ENCODE assay signal across 8 cellular contexts in the genomic region with DNA sequence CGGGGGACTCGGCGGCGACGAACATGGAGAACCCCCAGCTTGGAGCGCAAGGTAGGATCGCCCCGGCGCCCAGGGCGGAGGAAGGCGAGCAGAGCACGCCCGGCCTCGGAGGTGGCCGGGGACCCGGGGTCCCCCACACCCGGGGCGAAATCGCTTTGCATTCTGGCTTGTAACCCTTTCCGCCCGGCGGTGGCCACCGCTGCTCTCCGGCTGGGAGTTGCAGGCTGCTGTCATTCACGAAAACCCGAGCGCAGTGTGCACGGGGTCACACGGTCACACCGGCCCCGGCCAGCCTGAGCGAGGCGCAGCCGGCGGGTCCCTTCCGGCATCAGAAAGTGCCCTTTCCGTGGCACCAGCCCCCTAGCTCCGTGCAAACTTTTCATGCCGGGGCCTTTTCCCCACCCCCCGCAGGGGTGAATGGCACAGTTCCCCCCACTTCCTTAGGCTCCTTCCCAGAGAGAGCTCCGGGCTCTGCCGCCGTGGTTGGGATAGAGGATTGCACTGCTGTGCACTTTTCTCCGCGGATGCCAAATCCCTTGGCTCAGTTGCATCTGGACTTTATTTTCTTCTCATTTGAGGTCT. TPM values are rescaled to one million over a fixed set of nuclear protein-coding genes. Genes with fewer than 3 reads are reported as not detected.
DNase-seq lines count a peak whose midpoint lies in the region; ATAC-seq and TF ChIP-seq lines count a peak whose summit lies in the region.

No MANE protein-coding gene starts in this region.

- H3K79me2 ChIP-seq in neural progenitor cell (ENCODE audit: low read depth) = peaks cover 44% of the 10 kb centered on the region

- peak overlapping the region; percentile 33 for H3K27ac Mint-ChIP-seq in neural progenitor cell

- peaks cover 0 to 23% (median 0%) of the 10 kb centered on the region in 11 experiments; a peak in 7 of 22 replicates for H4K20me1 ChIP-seq in BLaER1 treated with 17β-estradiol and CSF1 and Interleukin-3, amounts not matched to agents 10 nM and 100 nM
- peaks cover 29% of the 10 kb centered on the region for H4K20me1 ChIP-seq in neural progenitor cell (ENCODE audit: low read depth)

- H3K27me3 ChIP-seq in BLaER1 treated with 17β-estradiol and CSF1 and Interleukin-3, amounts not matched to agents 10 nM and 100 nM = peaks cover 45 to 61% (median 54%) of the 10 kb centered on the region in 11 experiments
- H3K27me3 ChIP-seq in HUES64 (ENCODE audit: insufficient read depth, low read length) (peaks cover 25% of the 10 kb centered on the region), neural progenitor cell (no peaks in the 10 kb centered on the region)

- H3K36me3 Mint-ChIP-seq in neural progenitor cell = no peaks in the 10 kb centered on the region

- DNase-seq in fibroblast of mammary gland (ENCODE audit: low read depth) = no peak
- DNase-seq in neural progenitor cell (ENCODE audit: low spot score) = peak; percentile 76
- no peak for DNase-seq in SK-N-DZ (ENCODE audit: low spot score)
- no peak for DNase-seq in NCI-H2081 (lab: John Stamatoyannopoulos, UW)

- no peaks in the 10 kb centered on the region for H3K9me3 ChIP-seq in BLaER1 treated with 17β-estradiol and CSF1 and Interleukin-3, amounts not matched to agents 10 nM and 100 nM (replicated peaks in 1 of 11)
- H3K9me3 ChIP-seq in HUES64 (ENCODE audit: insufficient read depth, low read depth, low read length) (no peaks in the 10 kb centered on the region), neural progenitor cell (ENCODE audit: low read depth) (no peaks in the 10 kb centered on the region)

- under 1% methylated on average over 45 of the region's 45 CpGs for WGBS in HUES64

- peaks cover 7 to 27% (median 25%) of the 10 kb centered on the region in 10 experiments; a peak in 17 of 20 replicates for H3K4me1 ChIP-seq in BLaER1 treated with 17β-estradiol and CSF1 and Interleukin-3, amounts not matched to agents 10 nM and 100 nM
- H3K4me1 ChIP-seq in HUES64 (ENCODE audit: insufficient read depth, low read length) = peaks cover 54% of the 10 kb centered on the region
- peaks cover 54% of the 10 kb centered on the region for H3K4me1 ChIP-seq in neural progenitor cell

- no peak for ATAC-seq in HG03354 (IDR thresholded peaks at IDR 0.05; ENCODE audit: poor library complexity, severe bottlenecking, unreplicated experiment)
- no peak for ATAC-seq in GM18498 (IDR thresholded peaks at IDR 0.05; ENCODE audit: unreplicated experiment)

- H3K4me3 ChIP-seq in BLaER1 treated with 17β-estradiol and CSF1 and Interleukin-3, amounts not matched to agents 10 nM and 100 nM = peak overlapping the region; percentile 38 to 68 (median 57)
- H3K4me3 ChIP-seq in HUES64 (ENCODE audit: low read length) (peak overlapping the region; percentile 82), fibroblast of mammary gland (ENCODE audit: control insufficient read depth, low read depth, low read length) (peak overlapping the region; percentile 7), neural progenitor cell (peak overlapping the region; percentile 70)

- H3K4me3 Mint-ChIP-seq in neural progenitor cell = peak overlapping the region; percentile 92

- H2AFZ ChIP-seq in neural progenitor cell (replicated peaks) = peak overlapping the region; percentile 78

- no peaks in the 10 kb centered on the region for H3K36me3 ChIP-seq in BLaER1 treated with 17β-estradiol and CSF1 and Interleukin-3, amounts not matched to agents 10 nM and 100 nM
- no peaks in the 10 kb centered on the region for H3K36me3 ChIP-seq in HUES64 (ENCODE audit: insufficient read depth, low read length)
- no peaks in the 10 kb centered on the region for H3K36me3 ChIP-seq in neural progenitor cell

- peak overlapping the region in 4 of 11 experiments; percentile 18 to 56 (median 28); a peak in 1 of 22 replicates for H3K9ac ChIP-seq in BLaER1 treated with 17β-estradiol and CSF1 and Interleukin-3, amounts not matched to agents 10 nM and 100 nM
- H3K9ac ChIP-seq in HUES64 (ENCODE audit: low read depth, low read length) = peak overlapping the region; percentile 74
- H3K9ac ChIP-seq in neural progenitor cell = peak overlapping the region; percentile 23

- H3K4me1 Mint-ChIP-seq in neural progenitor cell = peaks cover 66% of the 10 kb centered on the region

- no peaks in the 10 kb centered on the region for H3K9me3 Mint-ChIP-seq in neural progenitor cell

- H3F3A ChIP-seq in neural progenitor cell (ENCODE audit: low read depth) = peaks cover 58% of the 10 kb centered on the region

- H3K4me2 ChIP-seq in BLaER1 treated with 17β-estradiol and CSF1 and Interleukin-3, amounts not matched to agents 10 nM and 100 nM = peak overlapping the region; percentile 72 to 93 (median 85)
- H3K4me2 ChIP-seq in neural progenitor cell = peak overlapping the region; percentile 99

- no peak overlapping the region for H3K27ac ChIP-seq in BLaER1 treated with 17β-estradiol and CSF1 and Interleukin-3, amounts not matched to agents 10 nM and 100 nM
- H3K27ac ChIP-seq in HUES64 (ENCODE audit: low read depth, low read length) (no peak overlapping the region), neural progenitor cell (no peak overlapping the region)

- peaks cover 12% of the 10 kb centered on the region for H3K27me3 Mint-ChIP-seq in neural progenitor cell (ENCODE audit: insufficient read depth, low read depth)

- TF ChIP-seq CTCF in fibroblast of mammary gland (conservative IDR thresholded peaks at IDR 0.05; ENCODE audit: control insufficient read depth, insufficient read depth, low read depth, low read length) = no peak
- TF ChIP-seq CTCF in neural progenitor cell (IDR thresholded peaks at IDR 0.05) = no peak

RNA-seq across cellular contexts. Expression of gene KAZN, which starts 0.8 kb away (rescaled TPM):
- 7.4 TPM for polyA plus RNA-seq in HUES64 (2013, experiment 1 of 2)
- polyA plus RNA-seq in HUES64 (2013, experiment 2 of 2) = 9.1 TPM
- total RNA-seq in neural progenitor cell (ENCODE audit: low replicate concordance) = 6.1 and 9.1 TPM in 2 replicates
- 6.1 and 8.1 TPM in 2 replicates for polyA plus RNA-seq in SK-N-DZ (2014; cell fraction: cytosol; rRNA removed)
- polyA plus RNA-seq in SK-N-DZ (2014; cell fraction: nucleus; rRNA removed) = 5.6 and 13.4 TPM in 2 replicates

Comparison
In these comparisons a context has a peak if more than half of its experiments do, and no peak if none do; other contexts are left out.
1. H3K4me3 ChIP-seq: peak in every context shown above with its lines; median percentile 82 in HUES64; 70 in neural progenitor cell; 57 in BLaER1 treated with 17β-estradiol and CSF1 and Interleukin-3, amounts not matched to agents 10 nM and 100 nM; 7 in fibroblast of mammary gland.